ENCODE assay signal across 1 cellular context in genomic region chr1:207959141-207959825, GRCh38.
A peak's percentile ranks its signal among the peaks of the same experiment; 100 is the strongest.
TF ChIP-seq lines count a peak whose summit lies in the region.

No MANE protein-coding gene starts in this region.

TF ChIP-seq in H1, 55 proteins besides CTCF, POLR2A, EP300 and RAD21 (continued from another document):
- TF ChIP-seq CHD7 (IDR thresholded peaks at IDR 0.05; ENCODE audit: insufficient replicate concordance, low read length) (peak; percentile 16), SIX5 (IDR thresholded peaks at IDR 0.05; ENCODE audit: low read depth, low read length) (no peak), GABPA (IDR thresholded peaks at IDR 0.05; ENCODE audit: borderline replicate concordance, insufficient read depth, low read length) (0 out of 2 replicates have a peak, but pooled peaks have one; percentile 32), BACH1 (IDR thresholded peaks at IDR 0.05; ENCODE audit: low read length) (0 out of 2 replicates have a peak, but pooled peaks have one; percentile 9), CHD2 (IDR thresholded peaks at IDR 0.05; ENCODE audit: low read length) (no peak), EGR1 (IDR thresholded peaks at IDR 0.05; ENCODE audit: borderline replicate concordance, low read depth, low read length) (no peak; the same call in 1 of the 2 replicates), EZH2 (IDR thresholded peaks at IDR 0.05; ENCODE audit: low read depth, low read length, severe bottlenecking) (peak; percentile 91), RBBP5 (IDR thresholded peaks at IDR 0.05; ENCODE audit: borderline replicate concordance, low read depth, low read length) (peak; percentile 48; the same call in 1 of the 2 replicates), ZNF274 (IDR thresholded peaks at IDR 0.05; ENCODE audit: borderline replicate concordance, extremely low read depth, low read length) (no peak), MAX (IDR thresholded peaks at IDR 0.05) (peak; percentile 48), RNF2 (IDR thresholded peaks at IDR 0.05; ENCODE audit: borderline replicate concordance, low read depth, low read length, missing control alignments, poor library complexity, severe bottlenecking) (no peak), KDM4A (IDR thresholded peaks at IDR 0.05; ENCODE audit: low read depth, low read length, severe bottlenecking) (peak; percentile 97), SP2 (IDR thresholded peaks at IDR 0.05; ENCODE audit: low read length) (no peak), FOSL1 (IDR thresholded peaks at IDR 0.05; ENCODE audit: insufficient read depth, low read depth, low read length) (no peak), JUND (IDR thresholded peaks at IDR 0.05; ENCODE audit: low read length) (no peak)
